ENCODE assay signal across 11 cellular contexts in the genomic region with DNA sequence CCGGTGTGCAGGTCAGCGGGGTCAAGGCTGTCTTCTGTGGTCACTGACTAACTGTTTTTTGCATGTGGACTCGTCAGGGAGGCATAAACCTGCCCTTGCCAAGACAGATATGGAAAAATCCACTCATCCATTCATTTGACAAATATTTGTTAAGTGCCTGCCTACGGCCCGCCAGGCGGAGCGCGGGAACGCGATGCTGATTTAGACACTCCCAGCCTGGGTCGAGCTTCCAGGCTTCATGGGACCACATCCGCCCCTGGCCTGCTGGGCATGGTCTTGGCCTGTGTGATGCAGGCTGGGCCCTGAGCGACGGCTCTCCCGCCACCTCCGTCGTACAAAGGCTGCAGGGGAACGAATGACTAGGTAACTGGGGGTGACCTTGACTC. TPM values are rescaled to one million over a fixed set of nuclear protein-coding genes. Genes with fewer than 3 reads are reported as not detected.
A peak's percentile ranks its signal among the peaks of the same experiment; 100 is the strongest.
DNase-seq lines count a peak whose midpoint lies in the region; ATAC-seq, FAIRE-seq and TF ChIP-seq lines count a peak whose summit lies in the region.
"Had no signal": no experiment of that assay in that cellular context is flagged by ENCODE, and none has a peak within 500 bp of the region (broad histone marks: within the 10 kb centered on the region; RNA-seq: fewer than 3 reads in every experiment).

No MANE protein-coding gene starts in this region.

- H2AFZ ChIP-seq in astrocyte (ENCODE audit: low read depth, low read length) = no peak overlapping the region

- peaks cover 25% of the 10 kb centered on the region for H3K4me1 ChIP-seq in astrocyte (ENCODE audit: insufficient read depth, low read length)

- H3K27me3 Mint-ChIP-seq in astrocyte (ENCODE audit: low read depth, unreplicated experiment) = peaks cover 14% of the 10 kb centered on the region

- peaks cover 15% of the 10 kb centered on the region for H3K9me3 Mint-ChIP-seq in astrocyte (ENCODE audit: unreplicated experiment)

- H3K4me3 Mint-ChIP-seq in astrocyte (ENCODE audit: unreplicated experiment) = no peak overlapping the region
- H3K4me3 Mint-ChIP-seq: CD4-positive, CD25-positive, alpha-beta regulatory T cell had no signal

- no peak for FAIRE-seq in astrocyte (lab: Jason Lieb, UNC)

- H3K4me1 Mint-ChIP-seq in astrocyte (ENCODE audit: low read depth, unreplicated experiment) = peaks cover 14% of the 10 kb centered on the region

- peaks cover 2% of the 10 kb centered on the region for H3K9me3 ChIP-seq in astrocyte (ENCODE audit: insufficient read depth, low read depth, low read length)

- H3K27ac ChIP-seq in astrocyte (ENCODE audit: low read depth, low read length) = no peak overlapping the region

- H3K36me3 Mint-ChIP-seq in astrocyte (ENCODE audit: low read depth, unreplicated experiment) = no peaks in the 10 kb centered on the region

- H3K79me2 ChIP-seq in astrocyte (ENCODE audit: insufficient read depth, low read length) = no peaks in the 10 kb centered on the region

- TF ChIP-seq CTCF in astrocyte (IDR thresholded peaks at IDR 0.05; ENCODE audit: insufficient read depth, low read depth, low read length) = no peak

- no peaks in the 10 kb centered on the region for H4K20me1 ChIP-seq in astrocyte (ENCODE audit: insufficient read depth, low read length)

- H3K27me3 ChIP-seq in astrocyte (ENCODE audit: insufficient read depth, low read length) = peaks cover 4% of the 10 kb centered on the region

- DNase-seq in ACHN = peak; percentile 92
- peak; percentile 92 for DNase-seq in HK-2 (ENCODE audit: unreplicated experiment)
- peak; percentile 90 for DNase-seq in astrocyte (ENCODE audit: low read depth)
- peak; percentile 59 for DNase-seq in kidney glomerular epithelial cell (lab: John Stamatoyannopoulos, UW)
- DNase-seq in T-helper 2 cell = no peak
- no peak for DNase-seq in NCI-H1694 (lab: John Stamatoyannopoulos, UW)
- DNase-seq: CD4-positive, CD25-positive, alpha-beta regulatory T cell; stimulated activated naive CD8-positive, alpha-beta T cell treated with anti-CD3 and anti-CD28 coated beads, Interleukin-15, Interleukin-2, amounts not matched to agents 100 U/mL and 50 U/mL, for 24 hours had no signal

- no peak for ATAC-seq in GM18868 (IDR thresholded peaks at IDR 0.05; ENCODE audit: unreplicated experiment)
- no peak for ATAC-seq in GM18870 (IDR thresholded peaks at IDR 0.05; ENCODE audit: unreplicated experiment)
- ATAC-seq: stimulated activated naive CD8-positive, alpha-beta T cell treated with anti-CD3 and anti-CD28 coated beads, Interleukin-15, Interleukin-2, amounts not matched to agents 100 U/mL and 50 U/mL, for 24 hours had no signal

- no peak overlapping the region for H3K4me3 ChIP-seq in astrocyte (ENCODE audit: insufficient read depth, low read depth, low read length)

- in situ Hi-C loops in ACHN (cut with HindIII; ENCODE audit: low pct_ligation_motif_present, low pct_unique_long_range_greater_than_20kb, low sequenced_read_pairs) = no loop called here

- no peaks in the 10 kb centered on the region for H3K36me3 ChIP-seq in astrocyte (ENCODE audit: insufficient read depth, low read length)

- no peak overlapping the region for H3K9ac ChIP-seq in astrocyte (ENCODE audit: low read length)

- no peak overlapping the region for H3K27ac Mint-ChIP-seq in astrocyte (ENCODE audit: unreplicated experiment)

- H3K4me2 ChIP-seq in astrocyte (ENCODE audit: low read length) = peak overlapping the region; percentile 22

RNA-seq across cellular contexts. Expression of a gene that starts 18.1 kb away (rescaled TPM):
- not detected in 2 replicates for total RNA-seq in astrocyte
- total RNA-seq: CD4-positive, CD25-positive, alpha-beta regulatory T cell; dermis microvascular lymphatic vessel endothelial cell had no signal

RNA-seq across cellular contexts. Expression of a gene that starts 27.7 kb away (rescaled TPM):
- 21.1 and 24.3 TPM in 2 replicates for total RNA-seq in astrocyte

RNA-seq across cellular contexts. Expression of a gene that starts 27.9 kb away (rescaled TPM):
- 0.52 and 0.58 TPM in 2 replicates for total RNA-seq in astrocyte
- total RNA-seq: CD4-positive, CD25-positive, alpha-beta regulatory T cell had no signal

RNA-seq across cellular contexts. Expression of a gene that starts 46.9 kb away (rescaled TPM):
- 13.1 and 14.2 TPM in 2 replicates for total RNA-seq in astrocyte

Comparison
In these comparisons a context has a peak if more than half of its experiments do, and no peak if none do; other contexts are left out.
1. DNase-seq: peak in ACHN (single experiment), HK-2 (single experiment), astrocyte (single experiment) and kidney glomerular epithelial cell (single experiment); none in T-helper 2 cell (0 of 5) and NCI-H1694 (single experiment).